8 cellular contexts compared by ENCODE assay signal in the genomic region with DNA sequence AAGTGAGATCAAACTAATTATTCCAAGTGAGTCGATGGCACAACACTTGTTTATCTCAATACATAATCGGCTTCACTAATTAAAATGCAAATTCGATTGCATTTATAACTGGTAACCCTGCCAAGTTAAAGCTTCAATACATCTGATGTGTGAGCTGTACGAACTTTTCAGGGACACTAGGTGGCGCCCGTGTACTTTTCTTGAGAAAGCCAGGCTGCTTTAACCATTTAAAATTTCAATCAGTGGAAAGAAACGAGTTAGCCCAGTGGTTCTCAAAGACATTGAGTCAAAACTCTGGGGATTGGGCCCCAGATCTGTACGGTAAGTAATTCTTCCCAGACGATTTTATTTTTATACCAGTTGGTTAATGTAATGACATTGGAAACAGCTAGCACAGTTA.
DNase-seq lines count a peak whose midpoint lies in the region; ATAC-seq and TF ChIP-seq lines count a peak whose summit lies in the region.

No MANE protein-coding gene starts in this region.

- H3K9ac ChIP-seq in trophoblast cell (ENCODE audit: low read length): no peak overlapping the region

- H3K18ac ChIP-seq in trophoblast cell (ENCODE audit: low read length): no peak overlapping the region

- no peak overlapping the region for H4K91ac ChIP-seq in trophoblast cell (ENCODE audit: low read depth, low read length)

- H3K4me1 ChIP-seq in BE2C (no peaks in the 10 kb centered on the region), trophoblast cell (ENCODE audit: control insufficient read depth in 1 of 2, insufficient read depth in 2 of 2, low read length in 2 of 2) (no peaks in the 10 kb centered on the region)

- no peak overlapping the region for H2AFZ ChIP-seq in trophoblast cell (ENCODE audit: insufficient read depth, low read length, poor library complexity)

- H2BK120ac ChIP-seq in trophoblast cell (ENCODE audit: insufficient read depth, low read length, poor library complexity): no peak overlapping the region

- no peak overlapping the region for H2BK12ac ChIP-seq in trophoblast cell (ENCODE audit: low read length)

- H4K12ac ChIP-seq in trophoblast cell (ENCODE audit: low read depth, low read length): no peak overlapping the region

- peak; percentile 79 for TF ChIP-seq CTCF in BE2C (IDR thresholded peaks at IDR 0.05; ENCODE audit: low read depth, low read length)

- DNase-seq in BE2C (peak; percentile 62), MG63 (peak; percentile 83), RPMI7951 (ENCODE audit: low read depth) (peak; percentile 64), germinal center (ENCODE audit: low spot score) (peak; percentile 37), trophoblast cell (peak; percentile 40 to 84)
- DNase-seq in activated T-helper 9 cell treated with anti-CD3 and anti-CD28 coated beads, Interleukin-2, amount 50 U/mL, for 16 hours (ENCODE audit: low read depth): peak; percentile 5

- H3K14ac ChIP-seq in trophoblast cell (ENCODE audit: low read length): no peak overlapping the region

- ATAC-seq in GM19395 (IDR thresholded peaks at IDR 0.05; ENCODE audit: unreplicated experiment) (peak; percentile 47), HG03139 (IDR thresholded peaks at IDR 0.05; ENCODE audit: unreplicated experiment) (no peak)

- H2BK5ac ChIP-seq in trophoblast cell (ENCODE audit: low read depth, low read length, poor library complexity): no peak overlapping the region

- no peaks in the 10 kb centered on the region for H3K27me3 ChIP-seq in BE2C
- H3K27me3 ChIP-seq in MG63: peaks cover 11% of the 10 kb centered on the region
- no peaks in the 10 kb centered on the region for H3K27me3 ChIP-seq in trophoblast cell (ENCODE audit: insufficient read depth, low read length)

- no peaks in the 10 kb centered on the region for H3K79me2 ChIP-seq in trophoblast cell (ENCODE audit: control insufficient read depth, insufficient read depth, low read length, poor library complexity)

- H3K9me3 ChIP-seq in BE2C (no peaks in the 10 kb centered on the region), MG63 (peaks cover 5% of the 10 kb centered on the region), trophoblast cell (ENCODE audit: insufficient read depth, low read depth, low read length) (no peaks in the 10 kb centered on the region)

- no peaks in the 10 kb centered on the region for H3K79me1 ChIP-seq in trophoblast cell (ENCODE audit: low read length)

- no CpG with 5 or more reads among the region's 9 CpGs for WGBS in trophoblast cell (ENCODE audit: extremely low coverage, insufficient coverage, insufficient read length)

- no peak overlapping the region for H3K23ac ChIP-seq in trophoblast cell (ENCODE audit: low read length)

- H3K27ac ChIP-seq in trophoblast cell (ENCODE audit: low read depth, low read length): no peak overlapping the region

- no peak overlapping the region for H3K4me2 ChIP-seq in trophoblast cell (ENCODE audit: low read length)

- H3K4me3 ChIP-seq in BE2C (ENCODE audit: low read depth, low read length) (no peak overlapping the region), MG63 (no peak overlapping the region), trophoblast cell (ENCODE audit: low read depth, low read length) (no peak overlapping the region)

- H3K36me3 ChIP-seq in BE2C (no peaks in the 10 kb centered on the region), MG63 (no peaks in the 10 kb centered on the region), trophoblast cell (ENCODE audit: control insufficient read depth in 1 of 2, insufficient read depth in 2 of 2, low read length in 2 of 2) (no peaks in the 10 kb centered on the region)

- H4K8ac ChIP-seq in trophoblast cell (ENCODE audit: low read depth, low read length): no peak overlapping the region

- H2AK5ac ChIP-seq in trophoblast cell (ENCODE audit: low read length): no peak overlapping the region

- H3K4ac ChIP-seq in trophoblast cell (ENCODE audit: low read depth, low read length): no peak overlapping the region

Comparison
In these comparisons a context has a peak if more than half of its experiments do, and no peak if none do; other contexts are left out.
1. DNase-seq: peak in every context shown above with its lines; median percentile 83 in MG63; 64 in RPMI7951; 62 in BE2C; 62 in trophoblast cell; 37 in germinal center; 5 in activated T-helper 9 cell treated with anti-CD3 and anti-CD28 coated beads, Interleukin-2, amount 50 U/mL, for 16 hours.